8 cellular contexts compared by ENCODE assay signal in genomic region chr5:115601709-115602584, GRCh38. TPM values are rescaled to one million over a fixed set of nuclear protein-coding genes. Genes with fewer than 3 reads are reported as not detected.
DNase-seq lines count a peak whose midpoint lies in the region; ATAC-seq and TF ChIP-seq lines count a peak whose summit lies in the region.

TICAM2 (minus strand) TSS chr5:115602479; CDS start chr5:115581256, 21,223 bp downstream.

- H3K27ac ChIP-seq in OCI-LY1 (ENCODE audit: low read depth, low read length, poor library complexity, severe bottlenecking) (peak within 1 kb of the TSS; percentile 60), osteoblast (ENCODE audit: low read depth, low read length) (peak within 1 kb of the TSS; percentile 77), tibial artery (peak within 1 kb of the TSS; percentile 96 to 97)

- peak within 1 kb of the TSS; percentile 65 for H3K9ac ChIP-seq in OCI-LY1 (ENCODE audit: low read length)

- TF ChIP-seq CTCF in OCI-LY1 (IDR thresholded peaks at IDR 0.05; ENCODE audit: low read length) (peak; percentile 29; the same call in 1 of the 2 replicates), osteoblast (IDR thresholded peaks at IDR 0.05; ENCODE audit: extremely low read depth, low read depth, low read length) (no peak), tibial artery (IDR thresholded peaks at IDR 0.05) (peak; percentile 13 to 27)

- H3K4me1 ChIP-seq in OCI-LY1 (ENCODE audit: insufficient read depth, low read length, severe bottlenecking) (peaks cover 20% of the 10 kb centered on the region), osteoblast (ENCODE audit: insufficient read depth, low read length) (peaks cover 43% of the 10 kb centered on the region), tibial artery (peaks cover 0 to 40% (median 26%) of the 10 kb centered on the region in 4 donors)

- H3K4me2 ChIP-seq in OCI-LY1 (ENCODE audit: low read length): peak within 1 kb of the TSS; percentile 68
- peak within 1 kb of the TSS; percentile 82 for H3K4me2 ChIP-seq in osteoblast (ENCODE audit: insufficient read depth, low read length)

- H2AFZ ChIP-seq in OCI-LY1 (ENCODE audit: low read length): no peak within 1 kb of the TSS
- H2AFZ ChIP-seq in osteoblast (ENCODE audit: low read length): peak within 1 kb of the TSS; percentile 63

- H3K9me2 ChIP-seq in OCI-LY1 (ENCODE audit: low read depth, low read length): no peaks in the 10 kb centered on the region

- H3K4me3 ChIP-seq in OCI-LY1 (ENCODE audit: low read depth, low read length, poor library complexity, severe bottlenecking): peak within 1 kb of the TSS; percentile 62
- peak within 1 kb of the TSS; percentile 81 for H3K4me3 ChIP-seq in osteoblast (ENCODE audit: insufficient read depth, low read length)
- peak within 1 kb of the TSS; percentile 92 to 99 for H3K4me3 ChIP-seq in tibial artery

- peak; percentile 75 for ATAC-seq in GM18511 (IDR thresholded peaks at IDR 0.05; ENCODE audit: unreplicated experiment)
- ATAC-seq in HG02943 (IDR thresholded peaks at IDR 0.05; ENCODE audit: low read depth, unreplicated experiment): peak; percentile 73

- H4K20me1 ChIP-seq in OCI-LY1 (ENCODE audit: insufficient read depth, low read length) (no peaks in the 10 kb centered on the region), osteoblast (ENCODE audit: insufficient read depth, low read length) (peaks cover 16% of the 10 kb centered on the region)

- H3K9me3 ChIP-seq in OCI-LY1 (ENCODE audit: low read length) (no peaks in the 10 kb centered on the region), osteoblast (ENCODE audit: low read depth, low read length) (no peaks in the 10 kb centered on the region), tibial artery (no peaks in the 10 kb centered on the region)

- no peaks in the 10 kb centered on the region for H3K36me3 ChIP-seq in OCI-LY1 (ENCODE audit: insufficient read depth, low read length)
- peaks cover 5% of the 10 kb centered on the region for H3K36me3 ChIP-seq in osteoblast (ENCODE audit: insufficient read depth, low read length)
- no peaks in the 10 kb centered on the region for H3K36me3 ChIP-seq in tibial artery

- H3K27me3 ChIP-seq in OCI-LY1 (ENCODE audit: insufficient read depth, low read length) (no peaks in the 10 kb centered on the region), osteoblast (ENCODE audit: insufficient read depth, low read length) (no peaks in the 10 kb centered on the region), tibial artery (no peaks in the 10 kb centered on the region)

- DNase-seq in A172 (ENCODE audit: low spot score) (peak; percentile 69), globus pallidus (ENCODE audit: low spot score) (peak; percentile 72), osteoblast (ENCODE audit: insufficient read length, low spot score, missing footprints) (peak; percentile 96), tibial artery (peak; percentile 72 to 83)
- peak; percentile 38 for DNase-seq in activated gamma-delta T cell treated with anti-CD3 and anti-CD28 coated beads, Interleukin-2, amount 50 U/mL, for 16 hours (ENCODE audit: low read depth)

- intact Hi-C loops in tibial artery (cut with DNase I; ENCODE audit: low total_unique reads): no loop called here

- no peaks in the 10 kb centered on the region for H3K79me2 ChIP-seq in OCI-LY1 (ENCODE audit: insufficient read depth, low read length)
- H3K79me2 ChIP-seq in osteoblast (ENCODE audit: insufficient read depth, low read length): peaks cover 56% of the 10 kb centered on the region

- H3F3A ChIP-seq in OCI-LY1 (ENCODE audit: insufficient read depth, low read length): no peaks in the 10 kb centered on the region

RNA-seq across cellular contexts. Expression of gene TICAM2, which starts in this region (rescaled TPM):
- 10.0 and 11.1 TPM in 2 replicates for total RNA-seq in A172 (2014; rRNA removed; shearing (Covaris generic))
- total RNA-seq in osteoblast: 6.9 and 9.1 TPM in 2 replicates

Comparison
In these comparisons a context has a peak if more than half of its experiments do, and no peak if none do; other contexts are left out.
1. Peak in every context shown above with its lines: DNase-seq, ATAC-seq, H3K4me3 ChIP-seq and H3K27ac ChIP-seq.
2. DNase-seq: peak in every context shown above with its lines; median percentile 96 in osteoblast; 78 in tibial artery; 72 in globus pallidus; 69 in A172; 38 in activated gamma-delta T cell treated with anti-CD3 and anti-CD28 coated beads, Interleukin-2, amount 50 U/mL, for 16 hours.